Comparison of ENCODE assay signal across 30 cellular contexts in genomic region chr15:25609371-25609770, GRCh38.
"Had no signal": no experiment of that assay in that cellular context is flagged by ENCODE, and none has a peak within 500 bp of the region (broad histone marks: within the 10 kb centered on the region; RNA-seq: fewer than 3 reads in every experiment).

No MANE protein-coding gene starts in this region.

- H3K4me1 ChIP-seq: adrenal gland, body of pancreas, foreskin keratinocyte, gastrocnemius medialis had no signal

- H3K27ac ChIP-seq: adrenal gland, body of pancreas, foreskin keratinocyte, gastrocnemius medialis had no signal

- H3K27ac Mint-ChIP-seq: activated CD4-positive, alpha-beta memory T cell treated with anti-CD3 and anti-CD28 coated beads for 36 hours; activated CD4-positive, alpha-beta T cell treated with anti-CD3 and anti-CD28 coated beads for 36 hours; activated CD4-positive, alpha-beta T cell treated with anti-CD3 and anti-CD28 coated beads, Interleukin-2, amount 10 ng/mL, durations not matched to agents 24 days and 14 days; activated CD8-positive, alpha-beta memory T cell treated with anti-CD3 and anti-CD28 coated beads, Interleukin-2, amount 10 ng/mL, durations not matched to agents 7 days and 5 days; activated CD8-positive, alpha-beta T cell treated with anti-CD3 and anti-CD28 coated beads, Interleukin-2, amount 10 ng/mL, durations not matched to agents 7 days and 5 days; activated naive CD4-positive, alpha-beta T cell treated with anti-CD3 and anti-CD28 coated beads for 36 hours; activated naive CD4-positive, alpha-beta T cell treated with anti-CD3 and anti-CD28 coated beads, Interleukin-2, amount 50 U/mL, for 24 hours; activated naive CD8-positive, alpha-beta T cell treated with anti-CD3 and anti-CD28 coated beads for 36 hours; activated naive CD8-positive, alpha-beta T cell treated with anti-CD3 and anti-CD28 coated beads, Interleukin-2, amount 50 U/mL, for 24 hours; activated T-helper 1 cell treated with anti-CD3 and anti-CD28 coated beads, Interleukin-12 subunit alpha, Interleukin-12 subunit beta, Interleukin-2, Interleukin-4 antibody, amounts not matched to agents 30 ng/mL and 10 ng/mL and 1 ng/mL, durations not matched to agents 14 hours and 24 hours and 36 hours; activated T-helper 2 cell treated with anti-CD3 and anti-CD28 coated beads, Interferon-gamma antibody, Interleukin-2, Interleukin-4, amounts not matched to agents 10 μg/mL and 5 μg/mL and 100 μg/mL, durations not matched to agents 14 hours and 24 hours and 36 hours; effector memory CD8-positive, alpha-beta T cell had no signal

- H3K4me1 Mint-ChIP-seq: activated CD4-positive, alpha-beta T cell treated with anti-CD3 and anti-CD28 coated beads for 36 hours; activated CD4-positive, alpha-beta T cell treated with anti-CD3 and anti-CD28 coated beads, Interleukin-2, amount 10 ng/mL, durations not matched to agents 24 days and 14 days; activated CD8-positive, alpha-beta memory T cell treated with anti-CD3 and anti-CD28 coated beads, Interleukin-2, amount 10 ng/mL, durations not matched to agents 7 days and 5 days; activated naive CD4-positive, alpha-beta T cell treated with anti-CD3 and anti-CD28 coated beads, Interleukin-2, amount 50 U/mL, for 24 hours; activated naive CD8-positive, alpha-beta T cell treated with anti-CD3 and anti-CD28 coated beads for 36 hours; activated naive CD8-positive, alpha-beta T cell treated with anti-CD3 and anti-CD28 coated beads, Interleukin-2, amount 50 U/mL, for 24 hours had no signal

- H3K27me3 Mint-ChIP-seq: activated CD4-positive, alpha-beta memory T cell treated with anti-CD3 and anti-CD28 coated beads for 36 hours; activated CD4-positive, alpha-beta T cell treated with anti-CD3 and anti-CD28 coated beads, Interleukin-2, amount 10 ng/mL, durations not matched to agents 24 days and 14 days; activated CD8-positive, alpha-beta memory T cell treated with anti-CD3 and anti-CD28 coated beads, Interleukin-2, amount 10 ng/mL, durations not matched to agents 7 days and 5 days; effector memory CD8-positive, alpha-beta T cell had no signal

- H3K9me3 Mint-ChIP-seq: activated CD4-positive, alpha-beta T cell treated with anti-CD3 and anti-CD28 coated beads, Interleukin-2, amount 10 ng/mL, durations not matched to agents 24 days and 14 days; activated naive CD4-positive, alpha-beta T cell treated with anti-CD3 and anti-CD28 coated beads, Interleukin-2, amount 50 U/mL, for 24 hours; activated naive CD8-positive, alpha-beta T cell treated with anti-CD3 and anti-CD28 coated beads for 36 hours; activated naive CD8-positive, alpha-beta T cell treated with anti-CD3 and anti-CD28 coated beads, Interleukin-2, amount 50 U/mL, for 24 hours; activated T-helper 1 cell treated with anti-CD3 and anti-CD28 coated beads, Interleukin-12 subunit alpha, Interleukin-12 subunit beta, Interleukin-2, Interleukin-4 antibody, amounts not matched to agents 30 ng/mL and 10 ng/mL and 1 ng/mL, durations not matched to agents 14 hours and 24 hours and 36 hours; activated T-helper 2 cell treated with anti-CD3 and anti-CD28 coated beads, Interferon-gamma antibody, Interleukin-2, Interleukin-4, amounts not matched to agents 10 μg/mL and 5 μg/mL and 100 μg/mL, durations not matched to agents 14 hours and 24 hours and 36 hours had no signal

- H3K36me3 Mint-ChIP-seq: activated CD4-positive, alpha-beta memory T cell treated with anti-CD3 and anti-CD28 coated beads for 36 hours; activated CD8-positive, alpha-beta memory T cell treated with anti-CD3 and anti-CD28 coated beads, Interleukin-2, amount 10 ng/mL, durations not matched to agents 7 days and 5 days; activated naive CD4-positive, alpha-beta T cell treated with anti-CD3 and anti-CD28 coated beads, Interleukin-2, amount 50 U/mL, for 24 hours; activated naive CD8-positive, alpha-beta T cell treated with anti-CD3 and anti-CD28 coated beads for 36 hours had no signal

- ATAC-seq: activated CD4-positive, alpha-beta T cell treated with anti-CD3 and anti-CD28 coated beads for 36 hours; activated CD8-positive, alpha-beta memory T cell treated with anti-CD3 and anti-CD28 coated beads, Interleukin-2, amount 10 ng/mL, durations not matched to agents 7 days and 5 days; activated CD8-positive, alpha-beta T cell treated with anti-CD3 and anti-CD28 coated beads, Interleukin-2, amount 10 ng/mL, durations not matched to agents 7 days and 5 days; activated naive CD8-positive, alpha-beta T cell treated with anti-CD3 and anti-CD28 coated beads, Interleukin-2, amount 50 U/mL, for 24 hours; body of pancreas; effector memory CD8-positive, alpha-beta T cell; foreskin keratinocyte; gastrocnemius medialis had no signal

- H3K9me3 ChIP-seq: adrenal gland, body of pancreas, gastrocnemius medialis had no signal

- H3K4me3 Mint-ChIP-seq: activated CD4-positive, alpha-beta memory T cell treated with anti-CD3 and anti-CD28 coated beads for 36 hours; activated CD4-positive, alpha-beta T cell treated with anti-CD3 and anti-CD28 coated beads for 36 hours; activated CD4-positive, alpha-beta T cell treated with anti-CD3 and anti-CD28 coated beads, Interleukin-2, amount 10 ng/mL, durations not matched to agents 24 days and 14 days; activated CD8-positive, alpha-beta memory T cell treated with anti-CD3 and anti-CD28 coated beads, Interleukin-2, amount 10 ng/mL, durations not matched to agents 7 days and 5 days; activated CD8-positive, alpha-beta T cell treated with anti-CD3 and anti-CD28 coated beads, Interleukin-2, amount 10 ng/mL, durations not matched to agents 7 days and 5 days; activated naive CD4-positive, alpha-beta T cell treated with anti-CD3 and anti-CD28 coated beads for 36 hours; activated naive CD4-positive, alpha-beta T cell treated with anti-CD3 and anti-CD28 coated beads, Interleukin-2, amount 50 U/mL, for 24 hours; activated naive CD8-positive, alpha-beta T cell treated with anti-CD3 and anti-CD28 coated beads for 36 hours; activated naive CD8-positive, alpha-beta T cell treated with anti-CD3 and anti-CD28 coated beads, Interleukin-2, amount 50 U/mL, for 24 hours; activated T-helper 1 cell treated with anti-CD3 and anti-CD28 coated beads, Interleukin-12 subunit alpha, Interleukin-12 subunit beta, Interleukin-2, Interleukin-4 antibody, amounts not matched to agents 30 ng/mL and 10 ng/mL and 1 ng/mL, durations not matched to agents 14 hours and 24 hours and 36 hours; effector memory CD8-positive, alpha-beta T cell had no signal

- DNase-seq: activated CD4-positive, alpha-beta memory T cell treated with anti-CD3 and anti-CD28 coated beads for 36 hours; activated CD4-positive, alpha-beta T cell treated with anti-CD3 and anti-CD28 coated beads for 36 hours; activated CD4-positive, alpha-beta T cell treated with anti-CD3 and anti-CD28 coated beads, Interleukin-2, amount 10 ng/mL, durations not matched to agents 24 days and 14 days; activated CD4-positive, CD25-positive, alpha-beta regulatory T cell; activated CD4-positive, CD25-positive, alpha-beta regulatory T cell treated with anti-CD3 and anti-CD28 coated beads, Interleukin-2, amount 50 U/mL, for 72 hours; activated CD8-positive, alpha-beta memory T cell treated with anti-CD3 and anti-CD28 coated beads, Interleukin-2, amount 10 ng/mL, durations not matched to agents 7 days and 5 days; activated CD8-positive, alpha-beta memory T cell treated with anti-CD3 and anti-CD28 coated beads, Interleukin-2, amount 50 U/mL, for 4 hours; activated CD8-positive, alpha-beta T cell treated with anti-CD3 and anti-CD28 coated beads, Interleukin-2, amount 10 ng/mL, durations not matched to agents 7 days and 5 days; activated effector memory CD4-positive, alpha-beta T cell treated with anti-CD3 and anti-CD28 coated beads, Interleukin-2, amount 50 U/mL, for 16 hours; activated naive CD4-positive, alpha-beta T cell treated with anti-CD3 and anti-CD28 coated beads for 36 hours; activated naive CD8-positive, alpha-beta T cell treated with anti-CD3 and anti-CD28 coated beads for 36 hours; activated naive CD8-positive, alpha-beta T cell treated with anti-CD3 and anti-CD28 coated beads, Interleukin-2, amount 50 U/mL, for 24 hours; activated T-cell treated with anti-CD3 and anti-CD28 coated beads, Interleukin-2, amount 50 U/mL, for 1 hour; activated T-cell treated with anti-CD3 and anti-CD28 coated beads, Interleukin-2, amount 50 U/mL, for 48 hours; adrenal gland; amygdala; aorta; body of pancreas; caudate nucleus; cortex of kidney; dermis blood vessel endothelial cell; effector CD4-positive, alpha-beta T cell; effector memory CD8-positive, alpha-beta T cell; erythroblast; foreskin keratinocyte; gastrocnemius medialis; T-helper 2 cell had no signal

- H3K4me3 ChIP-seq: adrenal gland, body of pancreas, gastrocnemius medialis had no signal

- H3K27me3 ChIP-seq: adrenal gland, body of pancreas, foreskin keratinocyte, gastrocnemius medialis had no signal

- H3K36me3 ChIP-seq: adrenal gland, gastrocnemius medialis had no signal
